ENCODE assay signal across 8 cellular contexts in genomic region chr1:28915036-28915895, GRCh38. TPM values are rescaled to one million over a fixed set of nuclear protein-coding genes. Genes with fewer than 3 reads are reported as not detected.
DNase-seq lines count a peak whose midpoint lies in the region; ATAC-seq and TF ChIP-seq lines count a peak whose summit lies in the region.

No MANE protein-coding gene starts in this region.

- TF ChIP-seq CTCF in GM12864 (IDR thresholded peaks at IDR 0.05; ENCODE audit: low read depth, low read length, missing control alignments) (no peak), spleen (IDR thresholded peaks at IDR 0.05 in 8 of 11, conservative IDR thresholded peaks at IDR 0.05 in 3 of 11) (no peak)

- WGBS in spleen, 5 donors: 3 to 5% (median 4%) methylated on average over 29 to 32 of the region's 32 CpGs

- H3K9me3 ChIP-seq in SK-N-MC (ENCODE audit: low read depth, low read length) (no peaks in the 10 kb centered on the region), adipocyte (ENCODE audit: control insufficient read depth, low read length) (no peaks in the 10 kb centered on the region), iPS-15b (ENCODE audit: control insufficient read depth, insufficient read depth, low read length) (no peaks in the 10 kb centered on the region), spleen (no peaks in the 10 kb centered on the region)

- H3K4me1 ChIP-seq in adipocyte (ENCODE audit: control insufficient read depth, insufficient read depth, low read length) (peaks cover 17% of the 10 kb centered on the region), iPS-15b (ENCODE audit: control insufficient read depth, insufficient read depth, low read length) (peaks cover 5% of the 10 kb centered on the region), spleen (peaks cover 12 to 66% (median 47%) of the 10 kb centered on the region in 6 donors)

- no peaks in the 10 kb centered on the region for H3K27me3 ChIP-seq in adipocyte (replicated peaks; ENCODE audit: control insufficient read depth, insufficient read depth, low read length)
- H3K27me3 ChIP-seq in iPS-15b (ENCODE audit: control insufficient read depth, insufficient read depth, low read length): peaks cover 3% of the 10 kb centered on the region
- no peaks in the 10 kb centered on the region for H3K27me3 ChIP-seq in spleen (replicated peaks in 1 of 7)

- DNase-seq in GM12864 (ENCODE audit: low read depth) (no peak), HK-2 (ENCODE audit: unreplicated experiment) (peak; percentile 57), SK-N-MC (ENCODE audit: low read depth, low spot score) (no peak), adipocyte (ENCODE audit: low read depth) (peak; percentile 9), spleen (peak; percentile 79)

- peak overlapping the region; percentile 65 for H3K4me3 ChIP-seq in GM12864 (ENCODE audit: low read depth, low read length)
- H3K4me3 ChIP-seq in SK-N-MC: peak overlapping the region; percentile 87
- H3K4me3 ChIP-seq in adipocyte (ENCODE audit: low read length): peak overlapping the region; percentile 84
- H3K4me3 ChIP-seq in iPS-15b (ENCODE audit: low read depth, low read length): peak overlapping the region; percentile 91
- H3K4me3 ChIP-seq in spleen: peak overlapping the region; percentile 72 to 98 (median 93)

- H3K9ac ChIP-seq in SK-N-MC (ENCODE audit: insufficient read length): peak overlapping the region; percentile 85
- peak overlapping the region; percentile 74 for H3K9ac ChIP-seq in adipocyte (ENCODE audit: low read length)
- peak overlapping the region; percentile 76 for H3K9ac ChIP-seq in iPS-15b (ENCODE audit: low read depth, low read length)

- intact Hi-C loops in spleen (cut with DNase I; ENCODE audit: low total_unique reads): no loop called here

- peak overlapping the region; percentile 72; the same call in 1 of the 2 replicates for H3K27ac ChIP-seq in SK-N-MC
- peak overlapping the region; percentile 24 to 86 (median 80) for H3K27ac ChIP-seq in spleen

- H3K36me3 ChIP-seq in SK-N-MC (ENCODE audit: insufficient read depth, low read length) (no peaks in the 10 kb centered on the region), adipocyte (ENCODE audit: control insufficient read depth, insufficient read depth, low read length, severe bottlenecking) (no peaks in the 10 kb centered on the region), iPS-15b (ENCODE audit: control insufficient read depth, insufficient read depth, low read length) (no peaks in the 10 kb centered on the region), spleen (peaks cover 0 to 7% (median 0%) of the 10 kb centered on the region in 6 donors)

- ATAC-seq in GM18909 (IDR thresholded peaks at IDR 0.05; ENCODE audit: poor library complexity, unreplicated experiment): no peak
- ATAC-seq in HG02798 (IDR thresholded peaks at IDR 0.05; ENCODE audit: poor library complexity, unreplicated experiment): no peak

- no peak for TF ChIP-seq POLR2A in spleen (IDR thresholded peaks at IDR 0.05)

RNA-seq across cellular contexts. Expression of gene EPB41, which starts 0.9 kb away (rescaled TPM):
- total RNA-seq in spleen: 100 to 1,000 TPM in 1 of 7 donors, 10 to 100 TPM in 6; 53.6 to 156 (median 82.3) TPM
- polyA plus RNA-seq in spleen: 10 to 100 TPM in 1 of 3 donors, 1 to 10 TPM in 2; 6.3 to 14.8 (median 8.7) TPM

Comparison
In these comparisons a context has a peak if more than half of its experiments do, and no peak if none do; other contexts are left out.
1. DNase-seq: peak in HK-2 (single experiment), adipocyte (single experiment) and spleen (single experiment); none in GM12864 (single experiment) and SK-N-MC (single experiment).
2. Peak in every context shown above with its lines, with median percentiles within 50 percentile points of each other: H3K4me3 ChIP-seq and H3K9ac ChIP-seq.